ENCODE assay signal across 8 cellular contexts in the genomic region with DNA sequence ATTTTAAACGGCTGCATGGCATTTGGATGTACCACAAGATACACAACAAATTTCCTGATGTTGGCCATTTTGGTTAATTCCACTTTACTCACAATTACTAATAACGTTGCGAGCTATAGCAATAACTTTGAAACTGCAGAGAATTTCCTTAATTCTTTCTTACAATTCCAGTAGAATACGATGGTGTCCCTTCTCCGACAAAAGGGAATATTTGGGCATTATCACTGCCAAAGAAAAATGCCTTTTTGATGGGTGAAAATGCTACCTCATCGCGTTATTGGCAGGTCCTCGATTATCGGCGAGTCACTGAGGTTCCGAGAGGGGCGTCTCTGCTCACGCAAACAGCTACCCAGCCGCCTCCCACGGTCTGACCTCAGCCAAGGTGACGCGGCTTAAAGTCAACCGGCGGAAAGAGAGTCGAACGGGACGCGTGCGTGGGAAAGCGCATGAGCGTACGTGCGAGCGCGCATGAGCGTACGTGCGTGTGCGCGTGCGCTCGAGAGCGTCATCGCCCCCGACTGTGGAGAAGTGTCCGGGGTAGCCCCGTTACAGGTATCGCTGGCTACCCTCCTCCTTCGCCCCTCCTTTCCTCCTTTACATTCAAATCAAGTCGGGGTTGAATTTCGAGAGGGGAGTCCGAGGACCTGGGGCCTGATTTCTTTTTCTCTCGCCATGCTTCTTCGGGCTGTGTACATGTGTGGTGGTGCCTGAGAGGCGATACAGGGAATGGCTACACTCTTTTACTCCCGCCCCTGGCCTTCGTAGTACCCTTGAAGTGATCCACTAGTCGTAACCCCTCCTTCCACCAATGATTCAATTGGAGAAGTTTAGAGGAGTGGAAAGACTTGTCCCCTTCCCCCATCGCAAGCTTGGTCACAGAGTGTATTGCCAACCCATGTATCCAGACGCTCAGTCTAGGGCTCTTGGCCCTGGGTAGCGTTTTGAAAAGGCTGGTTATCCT. TPM values are rescaled to one million over a fixed set of nuclear protein-coding genes. Genes with fewer than 3 reads are reported as not detected.
DNase-seq lines count a peak whose midpoint lies in the region; ATAC-seq and TF ChIP-seq lines count a peak whose summit lies in the region.

Gene OXSM (plus strand): TSS at position 495 of the 961 bp plus-strand sequence. CDS start 931 bp downstream, outside the sequence.

- H4K20me1 ChIP-seq in BLaER1: no peaks in the 10 kb centered on the region

- intact Hi-C loops in left colon (cut with DNase I, micrococcal nuclease): no loop called here

- peak within 1 kb of the TSS; percentile 72 for H3K27ac ChIP-seq in BLaER1
- peak within 1 kb of the TSS; percentile 89 for H3K27ac ChIP-seq in coronary artery

- ATAC-seq in GM19324 (IDR thresholded peaks at IDR 0.05; ENCODE audit: low FRiP score, unreplicated experiment): peak; percentile 98
- peak; percentile 96 for ATAC-seq in HG03460 (IDR thresholded peaks at IDR 0.05; ENCODE audit: unreplicated experiment)
- ATAC-seq in left colon: peak; percentile 96

- no peak for TF ChIP-seq CTCF in coronary artery (IDR thresholded peaks at IDR 0.05)

- peak within 1 kb of the TSS; percentile 72 for H3K4me3 ChIP-seq in BLaER1
- H3K4me3 ChIP-seq in coronary artery: peak within 1 kb of the TSS; percentile 83

- H3K9ac ChIP-seq in BLaER1: peak within 1 kb of the TSS; percentile 78

- no peaks in the 10 kb centered on the region for H3K27me3 ChIP-seq in BLaER1

- H3K4me1 ChIP-seq in BLaER1: peaks cover 59% of the 10 kb centered on the region

- peak within 1 kb of the TSS; percentile 78 for H3K4me2 ChIP-seq in BLaER1

- peaks cover 21% of the 10 kb centered on the region for H3K36me3 ChIP-seq in BLaER1

- peak; percentile 73 to 94 for DNase-seq in NCI-H526 (lab: John Stamatoyannopoulos, UW)
- DNase-seq in activated CD4-positive, alpha-beta T cell treated with anti-CD3 and anti-CD28 coated beads for 48 hours: peak; percentile 96
- DNase-seq in coronary artery (ENCODE audit: low spot score): peak; percentile 93
- peak; percentile 94 for DNase-seq in left colon
- peak; percentile 83 to 88 for DNase-seq in stimulated activated CD4-positive, alpha-beta T cell treated with anti-CD3 and anti-CD28 coated beads, Interleukin-1b, Interleukin-23, amount 100 ng/mL, for 4 hours (ENCODE audit: low read depth in 2 of 2)

- H3K9me3 ChIP-seq in BLaER1: no peaks in the 10 kb centered on the region

RNA-seq across cellular contexts. Expression of gene OXSM, which starts in this region (rescaled TPM):
- 10 to 100 TPM; 14.4 to 16.1 TPM for total RNA-seq in left colon

Comparison
In these comparisons a context has a peak if more than half of its experiments do, and no peak if none do; other contexts are left out.
1. Peak in every context shown above with its lines: DNase-seq, ATAC-seq, H3K4me3 ChIP-seq and H3K27ac ChIP-seq.